26 cellular contexts compared by ENCODE assay signal in genomic region chr5:178196413-178196812, GRCh38. TPM values are rescaled to one million over a fixed set of nuclear protein-coding genes. Genes with fewer than 3 reads are reported as not detected.
"Had no signal": no experiment of that assay in that cellular context is flagged by ENCODE, and none has a peak within 500 bp of the region (broad histone marks: within the 10 kb centered on the region; RNA-seq: fewer than 3 reads in every experiment).

No MANE protein-coding gene starts in this region.

- H3K9me3 ChIP-seq: heart left ventricle, mucosa of descending colon, spleen, testis, tibial nerve had no signal

- DNase-seq: effector CD4-positive, alpha-beta T cell; foreskin melanocyte; heart left ventricle; hippocampal formation; kidney glomerular epithelial cell; mammary epithelial cell; naive thymus-derived CD8-positive, alpha-beta T cell; spleen; stimulated activated CD4-positive, alpha-beta T cell treated with anti-CD3 and anti-CD28 coated beads, Interleukin-15, amount 100 ng/mL, for 24 hours; stimulated activated CD4-positive, alpha-beta T cell treated with anti-CD3 and anti-CD28 coated beads, Interleukin-1b, Interleukin-23, amount 100 ng/mL, for 48 hours; stimulated activated CD4-positive, alpha-beta T cell treated with anti-CD3 and anti-CD28 coated beads, Interleukin-4, amount 100 ng/mL, for 24 hours; testis had no signal

- H3K27ac Mint-ChIP-seq: naive thymus-derived CD8-positive, alpha-beta T cell; stimulated activated memory B cell treated with anti-CD40 and anti-IgM and Interleukin-4, amounts not matched to agents 10 μg/mL and 1 μg/mL and 100 μg/mL, for 72 hours; stimulated activated naive CD8-positive, alpha-beta T cell treated with anti-CD3 and anti-CD28 coated beads, Interleukin-15, Interleukin-2, amounts not matched to agents 100 ng/mL and 50 ng/mL, for 24 hours had no signal

- H3K4me3 Mint-ChIP-seq: central memory CD8-positive, alpha-beta T cell; naive thymus-derived CD8-positive, alpha-beta T cell; stimulated activated memory B cell treated with anti-CD40 and anti-IgM and Interleukin-4, amounts not matched to agents 10 μg/mL and 1 μg/mL and 100 μg/mL, for 72 hours; stimulated activated naive CD8-positive, alpha-beta T cell treated with anti-CD3 and anti-CD28 coated beads, Interleukin-15, Interleukin-2, amounts not matched to agents 100 ng/mL and 50 ng/mL, for 24 hours had no signal

- H3K27ac ChIP-seq: heart left ventricle, spleen, testis, tibial nerve had no signal

- H3K4me1 ChIP-seq: testis, tibial nerve had no signal

- H3K27me3 Mint-ChIP-seq: central memory CD8-positive, alpha-beta T cell had no signal

- H3K27me3 ChIP-seq: testis had no signal

- H3K4me3 ChIP-seq: heart left ventricle, mucosa of descending colon, spleen, testis, tibial nerve had no signal

- H3K9me3 Mint-ChIP-seq: central memory CD8-positive, alpha-beta T cell; stimulated activated naive CD8-positive, alpha-beta T cell treated with anti-CD3 and anti-CD28 coated beads, Interleukin-15, Interleukin-2, amounts not matched to agents 100 ng/mL and 50 ng/mL, for 24 hours had no signal

- H3K36me3 ChIP-seq: heart left ventricle, spleen, tibial nerve had no signal

- H3K4me1 Mint-ChIP-seq: stimulated activated memory B cell treated with anti-CD40 and anti-IgM and Interleukin-4, amounts not matched to agents 10 μg/mL and 1 μg/mL and 100 μg/mL, for 72 hours had no signal

RNA-seq across cellular contexts. Expression of gene GMCL2, which starts 9.2 kb away (rescaled TPM):
- total RNA-seq: dermis blood vessel endothelial cell, heart left ventricle, left lobe of liver, lower leg skin, mammary epithelial cell, mucosa of descending colon, osteoblast, pulmonary artery endothelial cell, sciatic nerve, skeletal muscle tissue, spleen, tibial nerve, ureter had no signal
- polyA plus RNA-seq: esophagus; heart left ventricle; mammary epithelial cell; naive thymus-derived CD8-positive, alpha-beta T cell had no signal
